In the genomic region with DNA sequence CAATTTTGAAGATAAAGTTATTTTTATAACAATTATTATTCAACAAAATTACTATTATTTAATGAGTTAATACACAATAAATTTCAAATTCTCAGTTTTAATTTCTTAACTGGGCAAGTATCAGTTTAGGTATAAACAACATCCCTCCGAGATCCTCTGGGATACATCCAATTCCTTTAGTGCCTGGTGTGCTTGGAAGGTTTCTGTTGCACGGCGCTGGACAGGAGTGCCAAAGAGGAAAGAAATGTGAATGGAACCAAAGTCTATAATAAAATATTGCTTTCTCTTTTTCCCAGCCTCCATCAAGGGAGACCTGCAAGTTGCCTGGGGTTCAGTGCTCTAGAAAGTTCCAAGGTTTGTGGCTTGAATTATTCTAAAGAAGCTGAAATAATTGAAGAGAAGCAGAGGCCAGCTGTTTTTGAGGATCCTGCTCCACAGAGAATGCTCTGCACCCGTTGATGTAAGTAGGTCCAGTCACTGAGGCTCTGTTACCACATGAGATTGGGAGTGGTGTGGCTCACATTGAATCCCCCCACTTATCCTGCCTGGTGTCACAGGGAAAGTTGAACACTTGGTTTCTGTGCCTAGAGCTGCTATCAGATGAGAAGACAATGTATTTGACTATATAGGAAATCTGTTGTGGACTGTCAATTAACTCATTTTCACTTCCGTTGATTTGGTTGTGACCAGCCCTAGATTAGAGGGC, we compare ENCODE assay signal across 23 cellular contexts.
"Had no signal": no experiment of that assay in that cellular context is flagged by ENCODE, and none has a peak within 500 bp of the region (broad histone marks: within the 10 kb centered on the region; RNA-seq: fewer than 3 reads in every experiment).

No MANE protein-coding gene starts in this region.

- H3K27ac ChIP-seq: brain microvascular endothelial cell, dorsolateral prefrontal cortex, epithelial cell of prostate, foreskin keratinocyte, right atrium auricular region, suprapubic skin, upper lobe of left lung had no signal

- H3K9me3 ChIP-seq: right atrium auricular region, suprapubic skin, upper lobe of left lung had no signal

- DNase-seq: activated CD4-positive, alpha-beta T cell treated with anti-CD3 and anti-CD28 coated beads, Interleukin-2, amount 10 ng/mL, durations not matched to agents 24 days and 14 days; activated CD8-positive, alpha-beta T cell treated with anti-CD3 and anti-CD28 coated beads for 36 hours; activated naive CD4-positive, alpha-beta T cell; activated naive CD8-positive, alpha-beta T cell treated with anti-CD3 and anti-CD28 coated beads, Interleukin-2, amount 10 ng/mL, durations not matched to agents 7 days and 5 days; activated T-cell treated with anti-CD3 and anti-CD28 coated beads, Interleukin-2, amount 50 U/mL, for 1 hour; brain microvascular endothelial cell; central memory CD4-positive, alpha-beta T cell; dorsolateral prefrontal cortex; foreskin keratinocyte; glutamatergic neuron; nephron progenitor cell; stimulated activated CD4-positive, alpha-beta T cell treated with anti-CD3 and anti-CD28 coated beads, Interleukin-2, amount 100 ng/mL, for 24 hours; stimulated activated naive CD4-positive, alpha-beta T cell treated with Interleukin-2 at 50 U/mL for 16 hours; T-helper 1 cell; T-helper 9 cell; upper lobe of left lung had no signal

- ATAC-seq: activated CD8-positive, alpha-beta T cell treated with anti-CD3 and anti-CD28 coated beads for 36 hours; activated T-helper 17 cell treated with anti-CD3 and anti-CD28 coated beads, Interleukin-2, amount 50 U/mL, for 72 hours; foreskin keratinocyte had no signal

- H3K4me3 ChIP-seq: dorsolateral prefrontal cortex, lung, right atrium auricular region, suprapubic skin, upper lobe of left lung had no signal

- H3K36me3 ChIP-seq: suprapubic skin, upper lobe of left lung had no signal

- H3K27me3 ChIP-seq: brain microvascular endothelial cell, dorsolateral prefrontal cortex, foreskin keratinocyte, right atrium auricular region, suprapubic skin, upper lobe of left lung had no signal

- FAIRE-seq: colon, keratinocyte had no signal

- H3K4me1 ChIP-seq: foreskin keratinocyte, right atrium auricular region, suprapubic skin, upper lobe of left lung had no signal
